In the genomic region with DNA sequence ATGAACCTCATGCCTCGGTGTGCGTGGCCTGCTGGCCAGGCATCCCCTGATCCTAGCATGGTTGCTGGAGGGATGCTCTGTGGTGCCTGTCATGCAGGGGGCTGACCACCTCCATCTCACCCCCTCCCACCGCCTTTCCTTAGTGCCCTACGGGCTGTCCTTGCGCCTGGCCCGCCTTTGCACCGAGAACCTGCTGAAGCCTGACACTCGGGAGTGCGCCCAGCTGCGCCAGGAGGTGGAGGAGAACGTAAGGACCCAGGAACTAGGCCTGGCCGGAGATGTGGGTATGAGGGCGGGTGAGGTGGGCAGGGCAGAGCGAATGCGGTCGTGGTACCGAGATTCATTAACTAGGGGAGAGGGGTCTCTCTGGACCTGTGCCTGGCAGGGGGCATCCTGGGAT, we compare ENCODE assay signal across 25 cellular contexts.
"Had no signal": no experiment of that assay in that cellular context is flagged by ENCODE, and none has a peak within 500 bp of the region (broad histone marks: within the 10 kb centered on the region; RNA-seq: fewer than 3 reads in every experiment).

No MANE protein-coding gene starts in this region.

- H3K27ac ChIP-seq: left lung, neural progenitor cell, prostate gland, right atrium auricular region, sigmoid colon, stomach, thyroid gland had no signal

- H3K4me3 Mint-ChIP-seq: effector memory CD8-positive, alpha-beta T cell; naive thymus-derived CD4-positive, alpha-beta T cell; nephron; neural progenitor cell; stimulated activated effector memory CD8-positive, alpha-beta T cell treated with anti-CD3 and anti-CD28 coated beads, Interleukin-12 subunit alpha, Interleukin-12 subunit beta, amount 100 ng/mL, for 72 hours; type B pancreatic cell had no signal

- H3K4me2 ChIP-seq: neural progenitor cell had no signal

- H3K36me3 Mint-ChIP-seq: neural progenitor cell; stimulated activated effector memory CD8-positive, alpha-beta T cell treated with anti-CD3 and anti-CD28 coated beads, Interleukin-12 subunit alpha, Interleukin-12 subunit beta, amount 100 ng/mL, for 72 hours; type B pancreatic cell had no signal

- H3K27me3 Mint-ChIP-seq: naive thymus-derived CD4-positive, alpha-beta T cell had no signal

- H3K9me3 Mint-ChIP-seq: effector memory CD8-positive, alpha-beta T cell; naive thymus-derived CD4-positive, alpha-beta T cell; nephron; neural progenitor cell; stimulated activated effector memory CD8-positive, alpha-beta T cell treated with anti-CD3 and anti-CD28 coated beads, Interleukin-12 subunit alpha, Interleukin-12 subunit beta, amount 100 ng/mL, for 72 hours; type B pancreatic cell had no signal

- DNase-seq: cortex of kidney; effector memory CD8-positive, alpha-beta T cell; erythroblast; head of caudate nucleus; left cardiac atrium; left lung; mesendoderm; midbrain; naive thymus-derived CD4-positive, alpha-beta T cell; nucleus accumbens; sigmoid colon; stimulated activated CD4-positive, alpha-beta T cell treated with anti-CD3 and anti-CD28 coated beads, Interleukin-2, amount 100 ng/mL, for 24 hours; stimulated activated CD4-positive, alpha-beta T cell treated with anti-CD3 and anti-CD28 coated beads, Interleukin-4, amount 100 ng/mL, for 24 hours; stimulated activated naive CD4-positive, alpha-beta T cell treated with Interleukin-2 at 50 U/mL for 16 hours; stomach; thyroid gland had no signal

- H3K4me1 ChIP-seq: neural progenitor cell, prostate gland, sigmoid colon, thyroid gland had no signal

- H3K36me3 ChIP-seq: neural progenitor cell, prostate gland, right atrium auricular region, sigmoid colon, thyroid gland had no signal

- H3K4me1 Mint-ChIP-seq: nephron had no signal

- H3K27me3 ChIP-seq: left lung, neural progenitor cell, right atrium auricular region, sigmoid colon, thyroid gland had no signal

- H2AFZ ChIP-seq: neural progenitor cell had no signal

- H3K9me3 ChIP-seq: left lung, prostate gland, right atrium auricular region, sigmoid colon, stomach, thyroid gland had no signal

- H3K9ac ChIP-seq: neural progenitor cell had no signal

- H3K27ac Mint-ChIP-seq: effector memory CD8-positive, alpha-beta T cell; naive thymus-derived CD4-positive, alpha-beta T cell; nephron; neural progenitor cell; stimulated activated effector memory CD8-positive, alpha-beta T cell treated with anti-CD3 and anti-CD28 coated beads, Interleukin-12 subunit alpha, Interleukin-12 subunit beta, amount 100 ng/mL, for 72 hours; type B pancreatic cell had no signal

- H3K4me3 ChIP-seq: left lung, neural progenitor cell, prostate gland, right atrium auricular region, sigmoid colon, stomach, thyroid gland had no signal

- FAIRE-seq: endometrium, frontal cortex, keratinocyte had no signal

- ATAC-seq: effector memory CD8-positive, alpha-beta T cell; left cardiac atrium; left lung; naive thymus-derived CD4-positive, alpha-beta T cell; stimulated activated effector memory CD8-positive, alpha-beta T cell treated with anti-CD3 and anti-CD28 coated beads, Interleukin-12 subunit alpha, Interleukin-12 subunit beta, amount 100 ng/mL, for 72 hours had no signal
